Comparison of ENCODE assay signal across 8 cellular contexts in the genomic region with DNA sequence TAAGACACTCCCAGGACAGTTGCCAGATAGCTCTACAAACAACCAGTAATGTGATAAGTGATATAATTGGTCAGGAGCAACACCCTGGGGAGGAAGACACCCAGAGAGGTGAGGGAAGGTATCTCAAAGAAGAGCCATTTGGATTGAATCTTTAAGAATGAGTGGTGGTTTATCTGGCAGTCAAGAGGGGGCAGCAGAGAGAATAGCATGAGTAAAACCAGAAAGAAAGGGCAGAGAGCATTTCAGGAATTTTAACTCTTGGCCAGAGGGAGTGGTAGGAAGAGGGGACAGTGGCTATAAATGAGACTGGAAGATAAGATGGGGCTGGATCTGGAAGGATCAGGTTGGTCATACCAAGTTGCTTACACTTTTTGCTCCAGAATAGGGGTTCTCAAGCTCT. TPM values are rescaled to one million over a fixed set of nuclear protein-coding genes. Genes with fewer than 3 reads are reported as not detected.
A peak's percentile ranks its signal among the peaks of the same experiment; 100 is the strongest.
DNase-seq lines count a peak whose midpoint lies in the region; ATAC-seq, FAIRE-seq and TF ChIP-seq lines count a peak whose summit lies in the region.

No MANE protein-coding gene starts in this region.

- no peaks in the 10 kb centered on the region for H3K36me3 ChIP-seq in body of pancreas (replicated peaks in 1 of 2; ENCODE audit: insufficient read depth in 1 of 2, low read depth in 2 of 2)

- TF ChIP-seq CTCF in C4-2B (conservative IDR thresholded peaks at IDR 0.05) (peak; percentile 65), body of pancreas (IDR thresholded peaks at IDR 0.05) (peak; percentile 15 to 50 (median 38))

- intact Hi-C loops in body of pancreas (cut with DNase I) = no loop called here

- ATAC-seq in body of pancreas (no peak), GM18868 (IDR thresholded peaks at IDR 0.05; ENCODE audit: unreplicated experiment) (no peak), HG03039 (IDR thresholded peaks at IDR 0.05; ENCODE audit: unreplicated experiment) (no peak), HG02938 (IDR thresholded peaks at IDR 0.05; ENCODE audit: unreplicated experiment) (no peak)

- DNase-seq in GM18507 (ENCODE audit: extremely low spot score, insufficient read length, low read depth) (no peak), NCI-H226 (peak; percentile 19), body of pancreas (peak in 1 of 4 donors; percentile 27), medulla oblongata (ENCODE audit: extremely low spot score) (peak; percentile 53)

- no peak overlapping the region for H3K4me3 ChIP-seq in body of pancreas

- H3K9me3 ChIP-seq in body of pancreas = no peaks in the 10 kb centered on the region

- no peak for TF ChIP-seq POLR2A in body of pancreas (IDR thresholded peaks at IDR 0.05)

- H3K27ac ChIP-seq in C4-2B = no peak overlapping the region
- H3K27ac ChIP-seq in body of pancreas = no peak overlapping the region

- no peaks in the 10 kb centered on the region for H3K4me1 ChIP-seq in body of pancreas

- H3K27me3 ChIP-seq in body of pancreas = no peaks in the 10 kb centered on the region

- peak; percentile 85 for FAIRE-seq in GM18507 (lab: Jason Lieb, UNC)

RNA-seq across cellular contexts. Expression of gene SEPTIN6, which starts 5.9 kb away (rescaled TPM):
- 1 to 10 TPM; 4.9 to 6.7 TPM for total RNA-seq in body of pancreas

RNA-seq across cellular contexts. Expression of gene SOWAHD, which starts 59.6 kb away (rescaled TPM):
- total RNA-seq in body of pancreas = 1 to 10 TPM in 1 of 2 donors, not detected in 1; 2.6 TPM
